In genomic region chr2:9312591-9312990, GRCh38 we compare ENCODE assay signal across 23 cellular contexts.
A peak's percentile ranks its signal among the peaks of the same experiment; 100 is the strongest.
DNase-seq lines count a peak whose midpoint lies in the region; ATAC-seq and TF ChIP-seq lines count a peak whose summit lies in the region.
"Had no signal": no experiment of that assay in that cellular context is flagged by ENCODE, and none has a peak within 500 bp of the region (broad histone marks: within the 10 kb centered on the region; RNA-seq: fewer than 3 reads in every experiment).

No MANE protein-coding gene starts in this region.

- no peaks in the 10 kb centered on the region for H3K27me3 ChIP-seq in RWPE2 (ENCODE audit: insufficient read depth, poor library complexity, severe bottlenecking)
- H3K27me3 ChIP-seq in osteoblast (ENCODE audit: insufficient read depth, low read length), result no peaks in the 10 kb centered on the region
- H3K27me3 ChIP-seq in tibial artery, result no peaks in the 10 kb centered on the region
- H3K27me3 ChIP-seq in WERI-Rb-1 (ENCODE audit: insufficient read depth, low read depth, severe bottlenecking), result no peaks in the 10 kb centered on the region
- H3K27me3 ChIP-seq: dorsolateral prefrontal cortex, neural progenitor cell had no signal

- H2AFZ ChIP-seq in osteoblast (ENCODE audit: low read length), result no peak overlapping the region
- H2AFZ ChIP-seq: neural progenitor cell had no signal

- TF ChIP-seq CTCF in RWPE2 (IDR thresholded peaks at IDR 0.05; ENCODE audit: poor library complexity, severe bottlenecking), result no peak
- TF ChIP-seq CTCF in osteoblast (IDR thresholded peaks at IDR 0.05; ENCODE audit: extremely low read depth, low read depth, low read length), result no peak
- TF ChIP-seq CTCF in tibial artery (IDR thresholded peaks at IDR 0.05), result no peak
- TF ChIP-seq CTCF in WERI-Rb-1 (IDR thresholded peaks at IDR 0.05; ENCODE audit: low read depth, low read length), result no peak

- peaks cover 77% of the 10 kb centered on the region for H3K4me1 ChIP-seq in RWPE2 (ENCODE audit: insufficient read depth, poor library complexity, severe bottlenecking)
- H3K4me1 ChIP-seq in osteoblast (ENCODE audit: insufficient read depth, low read length), result peaks cover 38% of the 10 kb centered on the region
- peaks cover 0 to 51% (median 29%) of the 10 kb centered on the region in 4 donors for H3K4me1 ChIP-seq in tibial artery
- H3K4me1 ChIP-seq: neural progenitor cell had no signal

- peaks cover 78% of the 10 kb centered on the region for H3K79me2 ChIP-seq in osteoblast (ENCODE audit: insufficient read depth, low read length)

- H3K27ac ChIP-seq in RWPE2 (ENCODE audit: poor library complexity, severe bottlenecking) (peak overlapping the region; percentile 99), epithelial cell of prostate (peak overlapping the region; percentile 98), osteoblast (ENCODE audit: low read depth, low read length) (peak overlapping the region; percentile 98), tibial artery (peak overlapping the region; percentile 68 to 74), WERI-Rb-1 (no peak overlapping the region)
- H3K27ac ChIP-seq: lower lobe of right lung, neural progenitor cell had no signal

- H4K20me1 ChIP-seq in osteoblast (ENCODE audit: insufficient read depth, low read length), result peaks cover 11% of the 10 kb centered on the region

- no peak for ATAC-seq in RWPE2 (ENCODE audit: low read depth)
- ATAC-seq: activated CD8-positive, alpha-beta T cell treated with anti-CD3 and anti-CD28 coated beads for 36 hours; HCT116; lower lobe of right lung had no signal

- H3K4me3 ChIP-seq in RWPE2 (ENCODE audit: severe bottlenecking) (no peak overlapping the region), osteoblast (ENCODE audit: insufficient read depth, low read length) (no peak overlapping the region), tibial artery (no peak overlapping the region), WERI-Rb-1 (ENCODE audit: low read depth, low read length) (no peak overlapping the region)
- H3K4me3 ChIP-seq: dorsolateral prefrontal cortex, K562, lower lobe of right lung, neural progenitor cell had no signal

- intact Hi-C loops in tibial artery (cut with DNase I; ENCODE audit: low total_unique reads), result no loop called here

- H3K9me3 ChIP-seq in RWPE2 (ENCODE audit: severe bottlenecking) (no peaks in the 10 kb centered on the region), osteoblast (ENCODE audit: low read depth, low read length) (no peaks in the 10 kb centered on the region), tibial artery (no peaks in the 10 kb centered on the region), WERI-Rb-1 (ENCODE audit: severe bottlenecking) (no peaks in the 10 kb centered on the region)
- H3K9me3 ChIP-seq: lower lobe of right lung had no signal

- no peak overlapping the region for H3K4me2 ChIP-seq in osteoblast (ENCODE audit: insufficient read depth, low read length)
- H3K4me2 ChIP-seq: neural progenitor cell had no signal

- DNase-seq in RWPE2 (ENCODE audit: low spot score), result no peak
- no peak for DNase-seq in epithelial cell of prostate (ENCODE audit: low read depth, low spot score)
- DNase-seq in osteoblast (ENCODE audit: insufficient read length, low spot score, missing footprints), result no peak
- DNase-seq in tibial artery, result no peak
- DNase-seq in NCI-H2196 (lab: John Stamatoyannopoulos, UW; ENCODE audit: unreplicated experiment), result no peak
- no peak for DNase-seq in activated naive CD4-positive, alpha-beta T cell treated with Interleukin-2 at 50 U/mL for 16 hours
- no peak for DNase-seq in WERI-Rb-1
- no peak for DNase-seq in H4 (ENCODE audit: low spot score)
- DNase-seq: activated CD8-positive, alpha-beta T cell treated with anti-CD3 and anti-CD28 coated beads for 36 hours; activated naive CD8-positive, alpha-beta T cell treated with anti-CD3 and anti-CD28 coated beads for 36 hours; DND-41; dorsolateral prefrontal cortex; kidney glomerular epithelial cell; lower lobe of right lung; NCI-H2029; NCI-H226; NCI-H774; posterior cingulate gyrus; small intestine; stimulated activated CD4-positive, alpha-beta T cell treated with anti-CD3 and anti-CD28 coated beads, Interleukin-1b, Interleukin-23, amount 100 ng/mL, for 48 hours had no signal

- H3K36me3 ChIP-seq in RWPE2 (ENCODE audit: low read depth) (peaks cover 7% of the 10 kb centered on the region), osteoblast (ENCODE audit: insufficient read depth, low read length) (no peaks in the 10 kb centered on the region), tibial artery (no peaks in the 10 kb centered on the region), WERI-Rb-1 (0 out of 2 replicates have a peak, but pooled peaks cover 1% of the 10 kb centered on the region)
- H3K36me3 ChIP-seq: lower lobe of right lung, neural progenitor cell had no signal
